Comparison of ENCODE assay signal across 8 cellular contexts in the genomic region with DNA sequence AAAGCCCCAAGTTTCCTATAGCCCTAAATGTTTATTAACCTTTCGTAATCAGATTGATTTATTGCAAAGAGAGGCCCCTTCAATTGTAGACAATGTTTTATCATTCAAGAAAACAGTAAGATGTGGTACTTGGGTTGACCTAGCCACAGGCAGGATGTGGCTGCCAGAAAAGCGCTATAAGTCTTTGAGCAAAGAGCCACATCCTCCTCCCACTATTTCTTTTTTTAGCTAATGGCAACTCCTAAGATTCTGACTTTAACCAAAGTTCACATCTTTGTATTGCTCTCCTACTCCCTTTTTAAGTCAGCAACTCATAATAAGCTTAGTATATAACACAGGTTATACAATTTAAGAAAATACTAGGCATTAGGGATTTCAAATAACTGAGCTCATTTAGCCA.
DNase-seq lines count a peak whose midpoint lies in the region; ATAC-seq, FAIRE-seq and TF ChIP-seq lines count a peak whose summit lies in the region.

No MANE protein-coding gene starts in this region.

- TF ChIP-seq CTCF in psoas muscle (IDR thresholded peaks at IDR 0.05), result no peak
- TF ChIP-seq CTCF in omental fat pad (IDR thresholded peaks at IDR 0.05), result no peak
- TF ChIP-seq CTCF in colonic mucosa (IDR thresholded peaks at IDR 0.05), result no peak

- no peak for FAIRE-seq in small intestine (lab: Jason Lieb, UNC)

- peak overlapping the region; percentile 45 for H3K27ac Mint-ChIP-seq in activated CD4-positive, alpha-beta memory T cell treated with anti-CD3 and anti-CD28 coated beads for 36 hours

- peaks cover 4% of the 10 kb centered on the region for H3K36me3 Mint-ChIP-seq in activated CD4-positive, alpha-beta memory T cell treated with anti-CD3 and anti-CD28 coated beads for 36 hours

- H3K36me3 ChIP-seq in small intestine (ENCODE audit: control insufficient read depth in 2 of 2, insufficient read depth in 2 of 2, low read length in 2 of 2) (no peaks in the 10 kb centered on the region), psoas muscle (ENCODE audit: insufficient read depth in 1 of 2, low read depth in 1 of 2) (no peaks in the 10 kb centered on the region), colonic mucosa (no peaks in the 10 kb centered on the region)

- no peaks in the 10 kb centered on the region for H3K27me3 ChIP-seq in small intestine (ENCODE audit: control insufficient read depth in 2 of 2, insufficient read depth in 2 of 2, low read length in 2 of 2)
- H3K27me3 ChIP-seq in psoas muscle (ENCODE audit: insufficient read depth in 3 of 3, low read length in 2 of 3), result no peaks in the 10 kb centered on the region
- no peaks in the 10 kb centered on the region for H3K27me3 ChIP-seq in colonic mucosa

- H3K9me3 ChIP-seq in small intestine (ENCODE audit: control insufficient read depth, low read depth) (no peaks in the 10 kb centered on the region), psoas muscle (no peaks in the 10 kb centered on the region), colonic mucosa (no peaks in the 10 kb centered on the region)

- peak; percentile 63 for ATAC-seq in GM19397 (IDR thresholded peaks at IDR 0.05; ENCODE audit: unreplicated experiment)
- ATAC-seq in HG03342 (IDR thresholded peaks at IDR 0.05; ENCODE audit: unreplicated experiment), result peak; percentile 56
- no peak for ATAC-seq in psoas muscle
- no peak for ATAC-seq in omental fat pad (ENCODE audit: low FRiP score)

- 64 to 87% (median 69%) methylated on average over 2 of the region's 2 CpGs for WGBS in small intestine, 3 donors
- 81 to 85% (median 83%) methylated on average over 2 of the region's 2 CpGs for WGBS in psoas muscle, 3 donors

- CTCF ChIA-PET in activated CD4-positive, alpha-beta memory T cell treated with anti-CD3 and anti-CD28 coated beads for 36 hours (lab: Charles Lee), result interaction anchor here (0.6 kb wide), 1 partner anchor 70 kb away, joined by 3 read pairs; no protein-coding TSS in a partner anchor

- POLR2A ChIA-PET in activated CD4-positive, alpha-beta memory T cell treated with anti-CD3 and anti-CD28 coated beads for 36 hours (lab: Charles Lee), result interaction anchor here (1.0 to 3.1 kb wide), 5 partner anchors 17 to 109 kb away, joined by 3 to 13 read pairs (median 6); partner anchors contain the start of gene PPP3CA

- H3K4me3 ChIP-seq in small intestine (ENCODE audit: low read depth in 1 of 2, low read length in 2 of 2) (no peak overlapping the region), psoas muscle (no peak overlapping the region), colonic mucosa (no peak overlapping the region)

- H3K27me3 Mint-ChIP-seq in activated CD4-positive, alpha-beta memory T cell treated with anti-CD3 and anti-CD28 coated beads for 36 hours, result peaks cover 36% of the 10 kb centered on the region

- no peak overlapping the region for H3K9ac ChIP-seq in colonic mucosa (ENCODE audit: low read depth in 2 of 2, low read length in 2 of 2)

- no peaks in the 10 kb centered on the region for H3K9me3 Mint-ChIP-seq in activated CD4-positive, alpha-beta memory T cell treated with anti-CD3 and anti-CD28 coated beads for 36 hours

- intact Hi-C loops in activated CD4-positive, alpha-beta memory T cell treated with anti-CD3 and anti-CD28 coated beads for 36 hours (cut with micrococcal nuclease), result loop anchor here (1.0 to 5.0 kb wide), 13 partner anchors 18 to 1335 kb away; partner anchors contain the start of genes PPP3CA and SLC39A8
- intact Hi-C loops in psoas muscle (cut with DNase I) (no loop called here), colonic mucosa (cut with DNase I) (no loop called here)

- peaks cover 38% of the 10 kb centered on the region for H3K4me1 Mint-ChIP-seq in activated CD4-positive, alpha-beta memory T cell treated with anti-CD3 and anti-CD28 coated beads for 36 hours (ENCODE audit: low read depth)

- no peak overlapping the region for H3K27ac ChIP-seq in small intestine (ENCODE audit: low read depth in 1 of 2, low read length in 1 of 2)
- H3K27ac ChIP-seq in psoas muscle, result no peak overlapping the region
- no peak overlapping the region for H3K27ac ChIP-seq in colonic mucosa

- peak overlapping the region; percentile 26 for H3K4me3 Mint-ChIP-seq in activated CD4-positive, alpha-beta memory T cell treated with anti-CD3 and anti-CD28 coated beads for 36 hours

- peaks cover 0 to 4% of the 10 kb centered on the region in 2 donors for H3K4me1 ChIP-seq in small intestine (ENCODE audit: control insufficient read depth in 2 of 2, insufficient read depth in 1 of 2, low read depth in 1 of 2, low read length in 1 of 2)
- H3K4me1 ChIP-seq in psoas muscle, result no peaks in the 10 kb centered on the region
- no peaks in the 10 kb centered on the region for H3K4me1 ChIP-seq in colonic mucosa

- DNase-seq in activated CD4-positive, alpha-beta memory T cell treated with anti-CD3 and anti-CD28 coated beads for 36 hours, result peak; percentile 86
- DNase-seq in small intestine (peak; percentile 54), psoas muscle (no peak), omental fat pad (ENCODE audit: low spot score) (no peak), GM19240 (ENCODE audit: insufficient read length, low spot score) (no peak), colonic mucosa (no peak)

Comparison
In these comparisons a context has a peak if more than half of its experiments do, and no peak if none do; other contexts are left out.
1. ATAC-seq: peak in GM19397 (single experiment) and HG03342 (single experiment); none in psoas muscle (0 of 4) and omental fat pad (single experiment).
2. DNase-seq: peak in activated CD4-positive, alpha-beta memory T cell treated with anti-CD3 and anti-CD28 coated beads for 36 hours (single experiment) and small intestine (single experiment); none in psoas muscle (0 of 2), omental fat pad (single experiment), GM19240 (single experiment) and colonic mucosa (single experiment).